ENCODE assay signal across 8 cellular contexts in the genomic region with DNA sequence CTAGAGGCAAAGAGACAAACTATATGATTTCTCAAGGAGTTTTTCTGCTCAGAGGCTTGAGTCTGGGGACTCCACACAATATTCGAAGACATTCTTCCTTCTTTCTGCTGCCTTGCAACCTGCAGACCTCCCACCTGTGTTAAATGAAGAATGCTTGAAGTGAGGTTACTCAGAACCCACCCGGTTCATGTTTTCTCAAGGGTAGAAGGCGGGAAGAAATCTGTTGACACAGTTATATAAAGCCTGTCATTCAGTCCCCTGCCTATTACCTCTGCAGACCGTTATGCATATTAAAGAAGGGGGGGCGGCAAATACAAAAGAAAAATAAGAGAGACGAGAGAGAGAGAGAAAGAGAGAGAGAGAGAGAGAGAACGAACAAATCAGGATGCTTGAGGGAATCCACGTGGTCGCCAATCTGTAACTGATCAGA. TPM values are rescaled to one million over a fixed set of nuclear protein-coding genes. Genes with fewer than 3 reads are reported as not detected.
DNase-seq lines count a peak whose midpoint lies in the region; ATAC-seq, FAIRE-seq and TF ChIP-seq lines count a peak whose summit lies in the region.

No MANE protein-coding gene starts in this region.

- peak overlapping the region; percentile 96 for H3K4me3 Mint-ChIP-seq in activated T-helper 17 cell treated with anti-CD3 and anti-CD28 coated beads, Interleukin-2, amount 50 U/mL, for 72 hours
- peak overlapping the region; percentile 94 for H3K4me3 Mint-ChIP-seq in type B pancreatic cell

- H3K27me3 Mint-ChIP-seq in activated T-helper 17 cell treated with anti-CD3 and anti-CD28 coated beads, Interleukin-2, amount 50 U/mL, for 72 hours, result no peaks in the 10 kb centered on the region
- peaks cover 8% of the 10 kb centered on the region for H3K27me3 Mint-ChIP-seq in type B pancreatic cell

- H3K36me3 ChIP-seq in HAP-1 (replicated peaks) (no peaks in the 10 kb centered on the region), keratinocyte (ENCODE audit: control insufficient read depth in 2 of 2, extremely low read depth in 1 of 2, insufficient read depth in 2 of 2, low read length in 2 of 2) (no peaks in the 10 kb centered on the region)

- no peaks in the 10 kb centered on the region for H3K9me3 Mint-ChIP-seq in activated T-helper 17 cell treated with anti-CD3 and anti-CD28 coated beads, Interleukin-2, amount 50 U/mL, for 72 hours
- no peaks in the 10 kb centered on the region for H3K9me3 Mint-ChIP-seq in type B pancreatic cell

- H4K20me1 ChIP-seq in keratinocyte (ENCODE audit: control insufficient read depth, extremely low read depth, insufficient read depth, low read length), result peaks cover 10% of the 10 kb centered on the region

- dilution Hi-C loops in keratinocyte (cut with MboI; ENCODE audit: extremely low pct_ligation_motif_present, low sequenced_read_pairs), result no loop called here

- H3K36me3 Mint-ChIP-seq in activated T-helper 17 cell treated with anti-CD3 and anti-CD28 coated beads, Interleukin-2, amount 50 U/mL, for 72 hours (ENCODE audit: low read depth), result peaks cover 19% of the 10 kb centered on the region
- no peaks in the 10 kb centered on the region for H3K36me3 Mint-ChIP-seq in type B pancreatic cell

- H3K4me3 ChIP-seq in A549 (no peak overlapping the region), HAP-1 (peak overlapping the region; percentile 80), keratinocyte (ENCODE audit: control insufficient read depth in 2 of 3, extremely low read depth in 1 of 3, insufficient read depth in 2 of 3, low read depth in 1 of 3, low read length in 3 of 3) (peak overlapping the region in 2 of 3 experiments; percentile 72 to 89)

- H3K9me1 ChIP-seq in keratinocyte (ENCODE audit: control insufficient read depth, extremely low read depth, insufficient read depth, low read length), result no peaks in the 10 kb centered on the region

- ATAC-seq in A549, result no peak
- ATAC-seq in activated T-helper 17 cell treated with anti-CD3 and anti-CD28 coated beads, Interleukin-2, amount 50 U/mL, for 72 hours (replicated peaks), result no peak

- H3K27ac ChIP-seq in A549 (no peak overlapping the region), keratinocyte (ENCODE audit: control insufficient read depth, insufficient read depth, low read length) (no peak overlapping the region)

- in situ Hi-C loops in HAP-1 (cut with MboI; ENCODE audit: low sequenced_read_pairs), result no loop called here

- CTCF ChIA-PET in A549 (lab: Yijun Ruan, JAX), result no interaction called here

- no peak overlapping the region for H3K9ac ChIP-seq in keratinocyte (ENCODE audit: control insufficient read depth, extremely low read depth, insufficient read depth, low read length)

- DNase-seq in A549 (ENCODE audit: low read depth in 1 of 2, low spot score in 1 of 2) (no peak), HAP-1 (ENCODE audit: low spot score in 2 of 2) (peak; percentile 76 to 87), keratinocyte (ENCODE audit: low read depth, low spot score) (no peak), type B pancreatic cell (ENCODE audit: extremely low spot score, unreplicated experiment) (no peak), NCI-H1048 (lab: John Stamatoyannopoulos, UW) (no peak), NCI-H510A treated with DMSO at 0.1 percent for 48 hours (lab: John Stamatoyannopoulos, UW) (no peak), DMS53 (lab: John Stamatoyannopoulos, UW) (no peak)

- peak overlapping the region; percentile 92 for H2AFZ ChIP-seq in keratinocyte (ENCODE audit: control insufficient read depth, low read length)

- peaks cover 11% of the 10 kb centered on the region; the same call in 2 of the 3 replicates for H3K4me1 ChIP-seq in A549
- peaks cover 19% of the 10 kb centered on the region for H3K4me1 ChIP-seq in HAP-1
- H3K4me1 ChIP-seq in keratinocyte (ENCODE audit: control insufficient read depth, extremely low read depth, insufficient read depth, low read length), result peaks cover 20% of the 10 kb centered on the region

- peak overlapping the region; percentile 97; the same call in 2 of the 3 replicates for H3K4me2 ChIP-seq in A549
- H3K4me2 ChIP-seq in keratinocyte (ENCODE audit: control insufficient read depth, extremely low read depth, insufficient read depth, low read depth, low read length), result peak overlapping the region; percentile 95

- H3K27ac Mint-ChIP-seq in activated T-helper 17 cell treated with anti-CD3 and anti-CD28 coated beads, Interleukin-2, amount 50 U/mL, for 72 hours, result peak overlapping the region; percentile 28
- H3K27ac Mint-ChIP-seq in type B pancreatic cell, result peak overlapping the region; percentile 87

- no peak for TF ChIP-seq CTCF in A549 (IDR thresholded peaks at IDR 0.05)
- no peak for TF ChIP-seq CTCF in keratinocyte (optimal IDR thresholded peaks at IDR 0.05 in 1 of 3, IDR thresholded peaks at IDR 0.05 in 1 of 3, conservative IDR thresholded peaks at IDR 0.05 in 1 of 3; ENCODE audit: extremely low read depth in 1 of 3, insufficient read depth in 2 of 3, low read length in 3 of 3)
- no peak for TF ChIP-seq CTCF in type B pancreatic cell (conservative IDR thresholded peaks at IDR 0.05)

- peaks cover 25% of the 10 kb centered on the region for H3K79me2 ChIP-seq in keratinocyte (ENCODE audit: control insufficient read depth, insufficient read depth, low read length)

- WGBS in A549 (ENCODE audit: missing lambda C conversion rate), result 68% methylated on average over 9 of the region's 9 CpGs

- TF ChIP-seq POLR2A in A549 (IDR thresholded peaks at IDR 0.05; ENCODE audit: low read length), result no peak

- H3K9me3 ChIP-seq in A549 (no peaks in the 10 kb centered on the region), HAP-1 (no peaks in the 10 kb centered on the region), keratinocyte (ENCODE audit: control insufficient read depth, low read depth, low read length) (no peaks in the 10 kb centered on the region)

- no peak for TF ChIP-seq RAD21 in A549 (conservative IDR thresholded peaks at IDR 0.05 in 1 of 2, IDR thresholded peaks at IDR 0.05 in 1 of 2)

- H3K27me3 ChIP-seq in HAP-1 (ENCODE audit: low read depth), result no peaks in the 10 kb centered on the region
- H3K27me3 ChIP-seq in keratinocyte (ENCODE audit: control insufficient read depth, extremely low read depth, insufficient read depth, low read length), result no peaks in the 10 kb centered on the region

- POLR2A ChIA-PET in A549 (lab: Yijun Ruan, JAX), result no interaction called here

- TF ChIP-seq EP300 in A549 (IDR thresholded peaks at IDR 0.05), result no peak

- H3K4me1 Mint-ChIP-seq in activated T-helper 17 cell treated with anti-CD3 and anti-CD28 coated beads, Interleukin-2, amount 50 U/mL, for 72 hours, result peaks cover 16% of the 10 kb centered on the region
- peaks cover 12% of the 10 kb centered on the region for H3K4me1 Mint-ChIP-seq in type B pancreatic cell (ENCODE audit: unreplicated experiment)

- FAIRE-seq in A549 (lab: Jason Lieb, UNC) (no peak), keratinocyte (lab: Jason Lieb, UNC) (no peak)

TF ChIP-seq in A549, 52 proteins besides CTCF, POLR2A, EP300 and RAD21 (continues in another document):
- TF ChIP-seq HOXB13 (CRISPR knock-in tag; IDR thresholded peaks at IDR 0.05; ENCODE audit: low read depth), result no peak
- TF ChIP-seq JUN (IDR thresholded peaks at IDR 0.05), result no peak
- TF ChIP-seq, protein P1, sequence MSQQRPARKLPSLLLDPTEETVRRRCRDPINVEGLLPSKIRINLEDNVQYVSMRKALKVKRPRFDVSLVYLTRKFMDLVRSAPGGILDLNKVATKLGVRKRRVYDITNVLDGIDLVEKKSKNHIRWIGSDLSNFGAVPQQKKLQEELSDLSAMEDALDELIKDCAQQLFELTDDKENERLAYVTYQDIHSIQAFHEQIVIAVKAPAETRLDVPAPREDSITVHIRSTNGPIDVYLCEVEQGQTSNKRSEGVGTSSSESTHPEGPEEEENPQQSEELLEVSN (IDR thresholded peaks at IDR 0.05; ENCODE audit: borderline replicate concordance, low read depth), result 0 out of 2 replicates have a peak, but pooled peaks have one; percentile 6
- TF ChIP-seq MAZ (IDR thresholded peaks at IDR 0.05; ENCODE audit: borderline replicate concordance, low read depth, low read length), result no peak

RNA-seq across cellular contexts. Expression of a gene that starts 2.2 kb away (rescaled TPM):
- polyA plus RNA-seq in A549 (2011; rRNA removed) (20.3 and 28.4 TPM in 2 replicates), A549 (2017; fragmentation: RNase III; extraction: RNeasy Plus Mini Kit Qiagen cat#74134 plus additional on column Dnase treatment) (6.8 to 9.7 TPM (median 7.1 TPM) in 3 replicates), keratinocyte (7.6 to 14.5 TPM (median 11.7 TPM) in 3 replicates)
- polyA plus RNA-seq in A549 (2012; cell fraction: cytosol; rRNA removed), result 8.3 and 9.3 TPM in 2 replicates
- polyA plus RNA-seq in A549 (2012; cell fraction: nucleus; rRNA removed), result 17.6 and 25.6 TPM in 2 replicates
- 61.1 and 62.5 TPM in 2 replicates for polyA minus RNA-seq in A549 (2011; rRNA and poly(A)+ RNA removed)
- total RNA-seq in activated T-helper 17 cell treated with anti-CD3 and anti-CD28 coated beads, Interleukin-2, amount 50 U/mL, for 72 hours, result 100 to 1,000 TPM in 1 of 2 donors, 10 to 100 TPM in 1; 81.6 to 118 TPM
- 11.5 TPM for polyA plus RNA-seq in keratinocyte (2011; ENCODE audit: low read depth)
- 7.6 and 9.6 TPM in 2 replicates for polyA plus RNA-seq in keratinocyte (2011; cell fraction: cytosol; rRNA removed)
- polyA plus RNA-seq in keratinocyte (2011; cell fraction: nucleus; rRNA removed), result 48.5 and 50.1 TPM in 2 replicates
- polyA plus RNA-seq in keratinocyte (2012; ENCODE audit: low replicate concordance), result 10.6 and 13.2 TPM in 2 replicates
- 30.1 to 66.2 TPM (median 64.3 TPM) in 3 replicates for polyA minus RNA-seq in keratinocyte
- 17.8 TPM for polyA minus RNA-seq in keratinocyte (2011; cell fraction: cytosol; rRNA and poly(A)+ RNA removed)
- 60.8 and 105 TPM in 2 replicates for polyA minus RNA-seq in keratinocyte (2011; cell fraction: nucleus; rRNA and poly(A)+ RNA removed)
- 45.5 and 71.1 TPM in 2 replicates for total RNA-seq in type B pancreatic cell (ENCODE audit: low replicate concordance)

RNA-seq across cellular contexts. Expression of a gene that starts 32.7 kb away (rescaled TPM):
- 242 and 337 TPM in 2 replicates for polyA plus RNA-seq in A549 (2011; rRNA removed)
- 103 and 136 TPM in 2 replicates for polyA plus RNA-seq in A549 (2012; cell fraction: cytosol; rRNA removed)
- polyA plus RNA-seq in A549 (2012; cell fraction: nucleus; rRNA removed), result 37.7 and 77.1 TPM in 2 replicates
- polyA plus RNA-seq in A549 (2017; fragmentation: RNase III; extraction: RNeasy Plus Mini Kit Qiagen cat#74134 plus additional on column Dnase treatment), result 437 to 446 TPM (median 438 TPM) in 3 replicates
- 30.8 and 39.5 TPM in 2 replicates for polyA minus RNA-seq in A549 (2011; rRNA and poly(A)+ RNA removed)
- 100 to 1,000 TPM; 155 to 275 TPM for total RNA-seq in activated T-helper 17 cell treated with anti-CD3 and anti-CD28 coated beads, Interleukin-2, amount 50 U/mL, for 72 hours
- polyA plus RNA-seq in keratinocyte, result 259 to 463 TPM (median 338 TPM) in 3 replicates
- polyA plus RNA-seq in keratinocyte (2011; ENCODE audit: low read depth), result 546 TPM
- polyA plus RNA-seq in keratinocyte (2011; cell fraction: cytosol; rRNA removed), result 301 and 380 TPM in 2 replicates
- 90.3 and 111 TPM in 2 replicates for polyA plus RNA-seq in keratinocyte (2011; cell fraction: nucleus; rRNA removed)
- 257 and 363 TPM in 2 replicates for polyA plus RNA-seq in keratinocyte (2012; ENCODE audit: low replicate concordance)
- polyA minus RNA-seq in keratinocyte, result 63.0 to 71.2 TPM (median 67.8 TPM) in 3 replicates
- 76.2 TPM for polyA minus RNA-seq in keratinocyte (2011; cell fraction: cytosol; rRNA and poly(A)+ RNA removed)
- 6.5 and 11.6 TPM in 2 replicates for polyA minus RNA-seq in keratinocyte (2011; cell fraction: nucleus; rRNA and poly(A)+ RNA removed)
- 207 and 263 TPM in 2 replicates for total RNA-seq in type B pancreatic cell (ENCODE audit: low replicate concordance)

Comparison
In these comparisons a context has a peak if more than half of its experiments do, and no peak if none do; other contexts are left out.
1. DNase-seq: peak in HAP-1 (2 of 2); none in A549 (0 of 2), keratinocyte (single experiment), type B pancreatic cell (single experiment), NCI-H1048 (single experiment), NCI-H510A treated with DMSO at 0.1 percent for 48 hours (single experiment) and DMS53 (single experiment).